Comparison of ENCODE assay signal across 20 cellular contexts in the genomic region with DNA sequence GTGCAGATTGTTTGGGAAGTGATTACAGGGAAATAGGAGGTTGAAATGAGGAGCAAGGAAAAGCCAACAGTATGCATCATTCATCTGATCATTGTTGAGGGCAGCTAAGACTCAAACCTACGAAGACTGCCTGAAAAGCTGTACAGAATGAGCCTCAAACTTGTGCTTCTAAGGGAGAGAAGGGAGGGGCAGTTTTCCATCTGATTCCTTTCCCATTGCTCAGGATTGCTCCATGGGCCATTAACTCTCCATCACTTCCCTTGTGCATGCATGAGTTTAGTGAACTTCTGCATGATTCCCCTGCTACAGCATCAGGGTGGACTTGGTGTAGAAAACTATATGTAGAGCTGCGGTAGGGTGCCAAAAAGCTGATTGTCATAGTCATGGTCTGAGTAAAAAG.
"Had no signal": no experiment of that assay in that cellular context is flagged by ENCODE, and none has a peak within 500 bp of the region (broad histone marks: within the 10 kb centered on the region; RNA-seq: fewer than 3 reads in every experiment).

No MANE protein-coding gene starts in this region.

- DNase-seq: Kasumi-1, MM.1S, NCI-H1092 treated with DMSO at 0.1 percent for 48 hours, NCI-H1436, NCI-H187, NCI-H2029, NCI-H2081 treated with DMSO at 0.1 percent for 48 hours, NCI-H2171, NCI-H226, NCI-H446, NCI-H510A, NCI-H524 treated with DMSO at 0.1 percent for 48 hours, NCI-H774, PC-3, SHP77, SK-N-SH had no signal

- H3K27ac ChIP-seq: HL-60, KMS-11, RWPE1 had no signal

- H3K4me3 ChIP-seq: K562 had no signal

- H3K9me3 ChIP-seq: SK-N-SH had no signal
